ENCODE assay signal across 8 cellular contexts in the genomic region with DNA sequence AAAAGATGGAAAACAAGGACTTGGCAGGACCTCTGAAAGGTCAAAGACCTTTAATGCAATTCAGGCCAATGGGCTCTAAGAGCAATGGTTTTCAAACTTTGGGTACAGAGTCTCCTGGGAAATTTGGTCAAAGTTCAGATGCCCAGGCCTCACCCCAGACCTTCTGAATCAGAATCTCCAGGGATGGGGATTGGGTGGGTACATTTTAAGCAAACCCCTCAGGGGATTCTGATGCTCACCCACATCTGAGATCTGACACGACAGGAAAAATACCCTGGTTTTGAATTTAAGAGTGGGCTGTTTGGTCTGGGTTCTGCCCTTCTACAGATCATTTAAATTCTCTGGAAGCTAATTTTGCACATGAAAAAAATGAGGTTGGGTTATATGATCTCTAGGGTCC.
"Had no signal": no experiment of that assay in that cellular context is flagged by ENCODE, and none has a peak within 500 bp of the region (broad histone marks: within the 10 kb centered on the region; RNA-seq: fewer than 3 reads in every experiment).

No MANE protein-coding gene starts in this region.

- H3K9me3 Mint-ChIP-seq: IgD-negative memory B cell had no signal

- ATAC-seq: K562 had no signal

- H3K27me3 Mint-ChIP-seq: IgD-negative memory B cell had no signal

- H3K27ac Mint-ChIP-seq: IgD-negative memory B cell had no signal

- H3K9ac ChIP-seq: KMS-11 had no signal

- H3K27ac ChIP-seq: HL-60, KMS-11 had no signal

- H3K4me3 Mint-ChIP-seq: IgD-negative memory B cell had no signal

- H3K4me2 ChIP-seq: KMS-11 had no signal

- DNase-seq: IMR-90, KBM-7, KG1 had no signal

- H3K4me3 ChIP-seq: K562 had no signal

- FAIRE-seq: HTR-8/SVneo, K562 had no signal
